In genomic region chr19:45442927-45443461, GRCh38 we compare ENCODE assay signal across 8 cellular contexts. TPM values are rescaled to one million over a fixed set of nuclear protein-coding genes. Genes with fewer than 3 reads are reported as not detected.
DNase-seq lines count a peak whose midpoint lies in the region; ATAC-seq lines count a peak whose summit lies in the region.

No MANE protein-coding gene starts in this region.

- ATAC-seq in activated T-helper 17 cell treated with anti-CD3 and anti-CD28 coated beads, Interleukin-2, amount 50 U/mL, for 72 hours (replicated peaks): peak; percentile 14
- no peak for ATAC-seq in Right ventricle myocardium inferior
- ATAC-seq in GM18511 (IDR thresholded peaks at IDR 0.05; ENCODE audit: unreplicated experiment): no peak
- no peak for ATAC-seq in GM18868 (IDR thresholded peaks at IDR 0.05; ENCODE audit: unreplicated experiment)

- peak overlapping the region; percentile 99 for H3K27ac Mint-ChIP-seq in activated T-helper 17 cell treated with anti-CD3 and anti-CD28 coated beads, Interleukin-2, amount 50 U/mL, for 72 hours

- H3K36me3 Mint-ChIP-seq in activated T-helper 17 cell treated with anti-CD3 and anti-CD28 coated beads, Interleukin-2, amount 50 U/mL, for 72 hours (ENCODE audit: low read depth): no peaks in the 10 kb centered on the region

- intact Hi-C loops in Right ventricle myocardium inferior (cut with DNase I): loop anchor here (1.0 to 2.0 kb wide), 2 partner anchors 26 to 35 kb away; no protein-coding TSS in a partner anchor
- intact Hi-C loops in posterior vena cava (cut with DNase I): no loop called here

- in situ Hi-C loops in ACHN (cut with HindIII; ENCODE audit: low pct_ligation_motif_present, low pct_unique_long_range_greater_than_20kb, low sequenced_read_pairs): no loop called here

- no peaks in the 10 kb centered on the region for H3K27me3 Mint-ChIP-seq in activated T-helper 17 cell treated with anti-CD3 and anti-CD28 coated beads, Interleukin-2, amount 50 U/mL, for 72 hours

- peak overlapping the region; percentile 94 for H3K4me3 Mint-ChIP-seq in activated T-helper 17 cell treated with anti-CD3 and anti-CD28 coated beads, Interleukin-2, amount 50 U/mL, for 72 hours

- DNase-seq in ELR (ENCODE audit: low read depth) (peak; percentile 71), MV-4-11 (lab: John Stamatoyannopoulos, UW) (peak; percentile 99), Right ventricle myocardium inferior (ENCODE audit: missing footprints) (peak; percentile 88), posterior vena cava (ENCODE audit: low spot score) (peak; percentile 88), ACHN (no peak)

- H3K9me3 Mint-ChIP-seq in activated T-helper 17 cell treated with anti-CD3 and anti-CD28 coated beads, Interleukin-2, amount 50 U/mL, for 72 hours: no peaks in the 10 kb centered on the region

- peaks cover 48% of the 10 kb centered on the region for H3K4me1 Mint-ChIP-seq in activated T-helper 17 cell treated with anti-CD3 and anti-CD28 coated beads, Interleukin-2, amount 50 U/mL, for 72 hours

RNA-seq across cellular contexts. Expression of gene ERCC1, which starts 19.3 kb away (rescaled TPM):
- total RNA-seq in activated T-helper 17 cell treated with anti-CD3 and anti-CD28 coated beads, Interleukin-2, amount 50 U/mL, for 72 hours: 10 to 100 TPM; 27.6 to 33.2 TPM
- 166 TPM for total RNA-seq in Right ventricle myocardium inferior
- 10 to 100 TPM; 65.0 to 68.4 TPM for total RNA-seq in posterior vena cava

RNA-seq across cellular contexts. Expression of gene FOSB, which starts 24.8 kb away (rescaled TPM):
- 10 to 100 TPM; 20.7 to 39.2 TPM for total RNA-seq in activated T-helper 17 cell treated with anti-CD3 and anti-CD28 coated beads, Interleukin-2, amount 50 U/mL, for 72 hours
- total RNA-seq in Right ventricle myocardium inferior (0.32 TPM), posterior vena cava (10 to 100 TPM; 33.2 to 73.0 TPM)

RNA-seq across cellular contexts. Expression of gene POLR1G, which starts 36.5 kb away (rescaled TPM):
- 10 to 100 TPM; 11.2 to 23.6 TPM for total RNA-seq in activated T-helper 17 cell treated with anti-CD3 and anti-CD28 coated beads, Interleukin-2, amount 50 U/mL, for 72 hours
- total RNA-seq in Right ventricle myocardium inferior (8.5 TPM), posterior vena cava (1 to 10 TPM; 4.2 to 4.8 TPM)

RNA-seq across cellular contexts. Expression of gene PPP1R13L, which starts 38.1 kb away (rescaled TPM):
- total RNA-seq in activated T-helper 17 cell treated with anti-CD3 and anti-CD28 coated beads, Interleukin-2, amount 50 U/mL, for 72 hours: 10 to 100 TPM; 21.0 to 66.8 TPM
- total RNA-seq in Right ventricle myocardium inferior (182 TPM), posterior vena cava (10 to 100 TPM; 20.1 to 31.2 TPM)

RNA-seq across cellular contexts. Expression of gene RTN2, which starts 53.9 kb away (rescaled TPM):
- 1 to 10 TPM; 5.3 to 8.6 TPM for total RNA-seq in activated T-helper 17 cell treated with anti-CD3 and anti-CD28 coated beads, Interleukin-2, amount 50 U/mL, for 72 hours
- total RNA-seq in Right ventricle myocardium inferior: 30.6 TPM
- total RNA-seq in posterior vena cava: 10 to 100 TPM in 1 of 2 donors, 1 to 10 TPM in 1; 9.4 to 14.5 TPM

Comparison
In these comparisons a context has a peak if more than half of its experiments do, and no peak if none do; other contexts are left out.
1. RNA of gene FOSB, which starts 24.8 kb away (total RNA-seq): 33.2 to 73.0 TPM in posterior vena cava and 20.7 to 39.2 TPM in activated T-helper 17 cell treated with anti-CD3 and anti-CD28 coated beads, Interleukin-2, amount 50 U/mL, for 72 hours; 0.32 TPM in Right ventricle myocardium inferior (single experiment); every median in the first group is over 10 times any median in the second.